8 cellular contexts compared by ENCODE assay signal in genomic region chr6:57799703-57800479, GRCh38.
A peak's percentile ranks its signal among the peaks of the same experiment; 100 is the strongest.
DNase-seq lines count a peak whose midpoint lies in the region; ATAC-seq, FAIRE-seq and TF ChIP-seq lines count a peak whose summit lies in the region.
"Not testable (repeated sequence)": the region's sequence is repeated elsewhere in the genome, so short reads cannot be mapped to it uniquely, and the experiment has no call there.

No MANE protein-coding gene starts in this region.

- H3K4me1 ChIP-seq in GM23248 (ENCODE audit: insufficient read depth); mesenchymal stem cell (ENCODE audit: control insufficient read depth, insufficient read depth, low read depth, low read length); gastrocnemius medialis: not testable (repeated sequence)

- TF ChIP-seq POLR2A in gastrocnemius medialis (IDR thresholded peaks at IDR 0.05) = not testable (repeated sequence)

- not testable (repeated sequence) for H4K91ac ChIP-seq in mesenchymal stem cell (ENCODE audit: low read length)

- H2BK120ac ChIP-seq in mesenchymal stem cell (ENCODE audit: low read depth, low read length) = not testable (repeated sequence)

- H3K9ac ChIP-seq in GM23248; mesenchymal stem cell (ENCODE audit: low read length): not testable (repeated sequence)

- H4K8ac ChIP-seq in mesenchymal stem cell (ENCODE audit: low read length) = not testable (repeated sequence)

- H3K4me3 ChIP-seq in GM23248 = peak overlapping the region; percentile 52
- peak overlapping the region; percentile 64 for H3K4me3 ChIP-seq in MG63
- H3K4me3 ChIP-seq in bronchial epithelial cell (ENCODE audit: low read depth, low read length) = not testable (repeated sequence)
- H3K4me3 ChIP-seq in fibroblast of the aortic adventitia (ENCODE audit: low read depth, low read length) = peak overlapping the region; percentile 40
- H3K4me3 ChIP-seq in mesenchymal stem cell (ENCODE audit: insufficient read depth in 1 of 2, low read depth in 1 of 2, low read length in 2 of 2) = peak overlapping the region in 1 of 2 experiments; percentile 76
- peak overlapping the region in 3 of 4 donors; percentile 6 to 37 (median 9) for H3K4me3 ChIP-seq in gastrocnemius medialis

- peak overlapping the region; percentile 40 for H3K4me2 ChIP-seq in GM23248 (ENCODE audit: unreplicated experiment)
- not testable (repeated sequence) for H3K4me2 ChIP-seq in mesenchymal stem cell (ENCODE audit: low read length, poor library complexity, severe bottlenecking)

- not testable (repeated sequence) for H3K9me3 Mint-ChIP-seq in activated CD8-positive, alpha-beta T cell treated with anti-CD3 and anti-CD28 coated beads, Interleukin-2, amount 10 ng/mL, durations not matched to agents 7 days and 5 days (ENCODE audit: insufficient read depth)

- POLR2A ChIA-PET in activated CD8-positive, alpha-beta T cell treated with anti-CD3 and anti-CD28 coated beads, Interleukin-2, amount 10 ng/mL, durations not matched to agents 7 days and 5 days (lab: Charles Lee) = not testable (repeated sequence)

- H3K36me3 ChIP-seq in GM23248 (ENCODE audit: low read depth); MG63; bronchial epithelial cell (ENCODE audit: control insufficient read depth, insufficient read depth, low read length); mesenchymal stem cell (ENCODE audit: control insufficient read depth in 1 of 2, insufficient read depth in 2 of 2, low read depth in 1 of 2, low read length in 2 of 2); gastrocnemius medialis: not testable (repeated sequence)

- not testable (repeated sequence) for H3K79me1 ChIP-seq in mesenchymal stem cell (replicated peaks; ENCODE audit: low read length, poor library complexity, severe bottlenecking)

- not testable (repeated sequence) for H3K4me1 Mint-ChIP-seq in activated CD8-positive, alpha-beta T cell treated with anti-CD3 and anti-CD28 coated beads, Interleukin-2, amount 10 ng/mL, durations not matched to agents 7 days and 5 days (ENCODE audit: low read depth)

- H3K4ac ChIP-seq in mesenchymal stem cell (ENCODE audit: low read depth in 1 of 2, low read length in 2 of 2) = not testable (repeated sequence)

- not testable (repeated sequence) for H2AFZ ChIP-seq in GM23248; mesenchymal stem cell (ENCODE audit: low read depth, low read length)

- not testable (repeated sequence) for FAIRE-seq in bronchial epithelial cell (lab: Jason Lieb, UNC)

- H3K27me3 ChIP-seq in GM23248 (replicated peaks; ENCODE audit: insufficient read depth) (peaks cover 28% of the 10 kb centered on the region), mesenchymal stem cell (ENCODE audit: control insufficient read depth in 1 of 2, insufficient read depth in 1 of 2, low read length in 2 of 2) (peaks cover 5 to 30% of the 10 kb centered on the region in 2 experiments), gastrocnemius medialis (peaks cover 8 to 21% (median 19%) of the 10 kb centered on the region in 3 donors)
- H3K27me3 ChIP-seq in MG63; bronchial epithelial cell (ENCODE audit: control insufficient read depth, insufficient read depth, low read length): not testable (repeated sequence)

- not testable (repeated sequence) for H3K23ac ChIP-seq in mesenchymal stem cell (ENCODE audit: low read length in 2 of 2)

- H3K9me2 ChIP-seq in GM23248 (ENCODE audit: insufficient read depth) = not testable (repeated sequence)

- peak overlapping the region; percentile 53 for H3K4me3 Mint-ChIP-seq in activated CD8-positive, alpha-beta T cell treated with anti-CD3 and anti-CD28 coated beads, Interleukin-2, amount 10 ng/mL, durations not matched to agents 7 days and 5 days

- not testable (repeated sequence) for H3K27ac ChIP-seq in GM23248; mesenchymal stem cell (ENCODE audit: low read length, poor library complexity, severe bottlenecking); gastrocnemius medialis

- CTCF ChIA-PET in activated CD8-positive, alpha-beta T cell treated with anti-CD3 and anti-CD28 coated beads, Interleukin-2, amount 10 ng/mL, durations not matched to agents 7 days and 5 days (lab: Charles Lee) = not testable (repeated sequence)

- H3K14ac ChIP-seq in mesenchymal stem cell (ENCODE audit: low read length in 2 of 2) = not testable (repeated sequence)

- intact Hi-C loops in gastrocnemius medialis (cut with DNase I; ENCODE audit: low total_unique reads) = not testable (repeated sequence)

- ATAC-seq in activated CD8-positive, alpha-beta T cell treated with anti-CD3 and anti-CD28 coated beads, Interleukin-2, amount 10 ng/mL, durations not matched to agents 7 days and 5 days; gastrocnemius medialis: not testable (repeated sequence)

- not testable (repeated sequence) for TF ChIP-seq CTCF in AG09319 (IDR thresholded peaks at IDR 0.05; ENCODE audit: low read depth, low read length); bronchial epithelial cell (IDR thresholded peaks at IDR 0.05; ENCODE audit: insufficient read depth, low read length, severe bottlenecking); fibroblast of the aortic adventitia (IDR thresholded peaks at IDR 0.05; ENCODE audit: insufficient read depth, low read length); gastrocnemius medialis (IDR thresholded peaks at IDR 0.05 in 4 of 5, conservative IDR thresholded peaks at IDR 0.05 in 1 of 5)

- not testable (repeated sequence) for H2BK15ac ChIP-seq in mesenchymal stem cell (ENCODE audit: low read depth, poor library complexity, severe bottlenecking)

- H3F3A ChIP-seq in GM23248 (ENCODE audit: insufficient read depth) = not testable (repeated sequence)

- in situ Hi-C loops in GM23248 (cut with MboI); gastrocnemius medialis (cut with MboI; ENCODE audit: low sequenced_read_pairs in 4 of 4): not testable (repeated sequence)

- H4K20me1 ChIP-seq in GM23248 (ENCODE audit: insufficient read depth) = not testable (repeated sequence)

- not testable (repeated sequence) for H2BK5ac ChIP-seq in mesenchymal stem cell (ENCODE audit: low read depth, low read length, poor library complexity, severe bottlenecking)

- 6% methylated on average over 38 of the region's 38 CpGs for WGBS in GM23248 (ENCODE audit: low coverage in 1 of 2, low lambda C conversion rate in 2 of 2, missing lambda C conversion rate in 2 of 2), 2 experiments
- WGBS in mesenchymal stem cell = 57% methylated on average over 30 of the region's 38 CpGs

- H2AK5ac ChIP-seq in mesenchymal stem cell (ENCODE audit: low read length, severe bottlenecking) = not testable (repeated sequence)

- peaks cover 20% of the 10 kb centered on the region for H3K27me3 Mint-ChIP-seq in activated CD8-positive, alpha-beta T cell treated with anti-CD3 and anti-CD28 coated beads, Interleukin-2, amount 10 ng/mL, durations not matched to agents 7 days and 5 days (ENCODE audit: low read depth)

- not testable (repeated sequence) for H3K79me2 ChIP-seq in GM23248 (ENCODE audit: insufficient read depth)

- not testable (repeated sequence) for H3K9me3 ChIP-seq in GM23248 (ENCODE audit: low read depth); MG63; mesenchymal stem cell (ENCODE audit: control insufficient read depth, low read length); gastrocnemius medialis

- DNase-seq in AG09319 (ENCODE audit: extremely low read depth, low read depth) (peak; percentile 10), GM23248 (peak; percentile 20), MG63 (peak; percentile 48), bronchial epithelial cell (ENCODE audit: low read depth) (peak; percentile 27), fibroblast of the aortic adventitia (ENCODE audit: low read depth) (peak; percentile 57), mesenchymal stem cell (peak; percentile 1)
- not testable (repeated sequence) for DNase-seq in activated CD8-positive, alpha-beta T cell treated with anti-CD3 and anti-CD28 coated beads, Interleukin-2, amount 10 ng/mL, durations not matched to agents 7 days and 5 days; gastrocnemius medialis

- not testable (repeated sequence) for H2BK12ac ChIP-seq in mesenchymal stem cell (ENCODE audit: low read length in 2 of 2)

- not testable (repeated sequence) for H3K18ac ChIP-seq in mesenchymal stem cell (ENCODE audit: low read depth in 1 of 2, low read length in 2 of 2)

- H3K27ac Mint-ChIP-seq in activated CD8-positive, alpha-beta T cell treated with anti-CD3 and anti-CD28 coated beads, Interleukin-2, amount 10 ng/mL, durations not matched to agents 7 days and 5 days = peak overlapping the region; percentile 68

- H3K36me3 Mint-ChIP-seq in activated CD8-positive, alpha-beta T cell treated with anti-CD3 and anti-CD28 coated beads, Interleukin-2, amount 10 ng/mL, durations not matched to agents 7 days and 5 days (ENCODE audit: low read depth) = peaks cover 10% of the 10 kb centered on the region
